In genomic region chr13:97116754-97117153, GRCh38 we compare ENCODE assay signal across 8 cellular contexts.
DNase-seq lines count a peak whose midpoint lies in the region; ATAC-seq, FAIRE-seq and TF ChIP-seq lines count a peak whose summit lies in the region.

No MANE protein-coding gene starts in this region.

- H3K9ac ChIP-seq in K562 (ENCODE audit: insufficient read depth in 1 of 2, low read depth in 2 of 2, low read length in 2 of 2), result no peak overlapping the region

- no peaks in the 10 kb centered on the region for H3K79me2 ChIP-seq in K562 (ENCODE audit: control insufficient read depth, insufficient read depth, low read length)

- H3K36me3 ChIP-seq in K562 (ENCODE audit: control insufficient read depth, insufficient read depth, low read length) (no peaks in the 10 kb centered on the region), pancreas (no peaks in the 10 kb centered on the region)

- 0 out of 5 replicates have a peak, but pooled peaks cover 0 to 6% of the 10 kb centered on the region in 2 experiments for H3K27me3 ChIP-seq in K562 (ENCODE audit: control insufficient read depth in 2 of 2, insufficient read depth in 2 of 2, low read length in 2 of 2)
- no peaks in the 10 kb centered on the region for H3K27me3 ChIP-seq in pancreas

- no peak for TF ChIP-seq POLR2A in K562 (conservative IDR thresholded peaks at IDR 0.05)

- H3K4me1 ChIP-seq in K562 (replicated peaks in 1 of 2; ENCODE audit: control insufficient read depth in 2 of 2, insufficient read depth in 2 of 2, low read length in 2 of 2) (no peaks in the 10 kb centered on the region; a peak in 1 of 5 replicates), pancreas (peaks cover 3 to 8% (median 5%) of the 10 kb centered on the region in 3 donors)

- WGBS in K562 (ENCODE audit: insufficient coverage, low coverage, missing lambda C conversion rate), result 29% methylated on average over 1 of the region's 1 CpG
- WGBS in pancreas, 2 donors, result 66 to 73% methylated on average over 1 of the region's 1 CpG

- no peak for TF ChIP-seq RAD21 in K562 (CRISPR knock-in tag; conservative IDR thresholded peaks at IDR 0.05 in 1 of 2, IDR thresholded peaks at IDR 0.05 in 1 of 2)

- no peak overlapping the region for H3K4me2 ChIP-seq in K562 (ENCODE audit: insufficient read depth, low read length)

- FAIRE-seq in K562 (lab: Jason Lieb, UNC) (no peak), pancreas (lab: Jason Lieb, UNC) (peak; percentile 63), GM19239 (lab: Jason Lieb, UNC) (no peak)

- no TSS peak for BruUV-seq in K562 (replicated peaks; lab: Mats Ljungman, UMichigan)

- H3K4me3 ChIP-seq in K562 (no peak overlapping the region), pancreas (no peak overlapping the region)

- no peaks in the 10 kb centered on the region for H4K20me1 ChIP-seq in K562 (replicated peaks; ENCODE audit: control insufficient read depth, insufficient read depth, low read length)

- no peaks in the 10 kb centered on the region for H3K9me1 ChIP-seq in K562 (ENCODE audit: control insufficient read depth, insufficient read depth, low read length)

- no peak for TF ChIP-seq EP300 in K562 (IDR thresholded peaks at IDR 0.05; ENCODE audit: low read length)

- POLR2A ChIA-PET in K562 (lab: Yijun Ruan, JAX), result interaction anchor here (1.4 kb wide), 1 partner anchor 9 kb away, joined by 4 read pairs; no protein-coding TSS in a partner anchor

- no peak overlapping the region for H3K27ac ChIP-seq in K562 (ENCODE audit: extremely low read depth, low read depth, low read length)
- no peak overlapping the region for H3K27ac ChIP-seq in pancreas

- DNase-seq in K562 (ENCODE audit: extremely low read depth in 1 of 4, low spot score in 3 of 4) (no peak), pancreas (no peak), T1000 (lab: John Stamatoyannopoulos, UW) (no peak), SIG-M5 treated with dmso at 0.1 percent for 504 hours (lab: John Stamatoyannopoulos, UW; ENCODE audit: unreplicated experiment) (no peak), GM19239 (ENCODE audit: insufficient read length, low spot score) (no peak)

- no peak for TF ChIP-seq CTCF in K562 (IDR thresholded peaks at IDR 0.05 in 2 of 3, conservative IDR thresholded peaks at IDR 0.05 in 1 of 3; ENCODE audit: insufficient read depth in 2 of 3, low read depth in 1 of 3, low read length in 3 of 3)
- TF ChIP-seq CTCF in pancreas (IDR thresholded peaks at IDR 0.05), result no peak

- in situ Hi-C loops in K562 (cut with MboI), result loop anchor here (5.0 to 10.0 kb wide), 2 partner anchors 96 to 238 kb away; no protein-coding TSS in a partner anchor

- H2AFZ ChIP-seq in K562 (ENCODE audit: low read depth, low read length), result no peak overlapping the region

- H3K9me3 ChIP-seq in K562 (replicated peaks; ENCODE audit: control insufficient read depth, insufficient read depth, low read depth, low read length), result no peaks in the 10 kb centered on the region
- no peaks in the 10 kb centered on the region for H3K9me3 ChIP-seq in pancreas

- intact Hi-C loops in K562 (cut with micrococcal nuclease) (no loop called here), pancreas (cut with DNase I) (loop anchor here in 1 of 3 donors (10.0 kb wide), 1 partner anchor 98 kb away; no protein-coding TSS in a partner anchor)

- ATAC-seq in GM18519 (IDR thresholded peaks at IDR 0.05; ENCODE audit: low FRiP score, unreplicated experiment) (peak; percentile 87), HG03060 (IDR thresholded peaks at IDR 0.05; ENCODE audit: low read depth, unreplicated experiment) (peak; percentile 76), K562 (no peak), pancreas (peak in 3 of 4 donors; percentile 66 to 73 (median 73)), GM21528 (IDR thresholded peaks at IDR 0.05; ENCODE audit: low FRiP score, unreplicated experiment) (no peak)

- CTCF ChIA-PET in K562 (lab: Yijun Ruan, JAX; ENCODE audit: low intra/inter-chr PET ratio), result no interaction called here

TF ChIP-seq in K562, 482 proteins besides CTCF, POLR2A, EP300 and RAD21:
- no peak for TF ChIP-seq SMC3 (conservative IDR thresholded peaks at IDR 0.05; ENCODE audit: insufficient read depth, low read depth, low read length)
- TF ChIP-seq FOSL1 (tag; conservative IDR thresholded peaks at IDR 0.05), result 0 out of 2 replicates have a peak, but pooled peaks have one; percentile 21
- no peak for TF ChIP-seq HMGN3 (IDR thresholded peaks at IDR 0.05; ENCODE audit: borderline replicate concordance, extremely low read depth, insufficient read length, low read depth, low read length)

Comparison
In these comparisons a context has a peak if more than half of its experiments do, and no peak if none do; other contexts are left out.
1. ATAC-seq: peak in GM18519 (single experiment), HG03060 (single experiment) and pancreas (3 of 4); none in K562 (single experiment) and GM21528 (single experiment).